Comparison of ENCODE assay signal across 28 cellular contexts in the genomic region with DNA sequence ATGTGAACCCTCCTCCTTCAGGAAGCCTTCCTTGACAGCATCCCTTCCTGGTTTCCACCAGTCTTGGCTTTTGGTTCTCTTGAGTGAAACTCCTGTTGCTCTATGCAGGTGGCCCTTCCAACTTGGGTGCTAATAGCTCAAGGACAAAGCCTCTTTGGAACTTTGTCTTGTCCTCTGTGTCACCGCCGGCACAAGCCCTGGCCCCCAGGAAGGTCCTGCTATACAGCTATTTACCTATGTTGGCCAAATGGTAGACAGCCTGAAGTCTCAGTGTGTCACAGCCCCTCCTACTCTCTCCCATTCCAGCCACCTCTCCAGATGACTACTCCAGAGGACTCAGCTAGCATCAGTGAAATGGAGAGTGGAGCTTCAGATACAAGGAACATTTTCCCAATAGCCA.
A peak's percentile ranks its signal among the peaks of the same experiment; 100 is the strongest.
DNase-seq lines count a peak whose midpoint lies in the region; ATAC-seq, FAIRE-seq and TF ChIP-seq lines count a peak whose summit lies in the region.
"Had no signal": no experiment of that assay in that cellular context is flagged by ENCODE, and none has a peak within 500 bp of the region (broad histone marks: within the 10 kb centered on the region; RNA-seq: fewer than 3 reads in every experiment).

No MANE protein-coding gene starts in this region.

- peaks cover 6% of the 10 kb centered on the region for H3K27me3 Mint-ChIP-seq in nephron progenitor cell (ENCODE audit: low read depth, poor library complexity)
- H3K27me3 Mint-ChIP-seq: CD4-positive, CD25-positive, alpha-beta regulatory T cell had no signal

- no peak overlapping the region for H3K23ac ChIP-seq in H1 (ENCODE audit: insufficient read length)

- peak overlapping the region; percentile 10 for H3K4me3 Mint-ChIP-seq in nephron progenitor cell
- H3K4me3 Mint-ChIP-seq: CD4-positive, alpha-beta memory T cell; CD4-positive, CD25-positive, alpha-beta regulatory T cell; CD8-positive, alpha-beta memory T cell had no signal

- TF ChIP-seq RAD21 in H1 (IDR thresholded peaks at IDR 0.05 in 1 of 2, conservative IDR thresholded peaks at IDR 0.05 in 1 of 2; ENCODE audit: low read depth in 2 of 2, low read length in 2 of 2), result no peak

- peaks cover 4% of the 10 kb centered on the region; the same call in 1 of the 2 replicates for H3K23me2 ChIP-seq in H1 (ENCODE audit: low read depth, low read length)

- H3K9me3 ChIP-seq in H1 (ENCODE audit: insufficient read depth in 2 of 2, low read depth in 1 of 2, low read length in 1 of 2) (no peaks in the 10 kb centered on the region), esophagus muscularis mucosa (peaks cover 0 to 8% (median 2%) of the 10 kb centered on the region in 4 donors), vagina (no peaks in the 10 kb centered on the region), HAP-1 (no peaks in the 10 kb centered on the region)
- H3K9me3 ChIP-seq: BE2C had no signal

- H2BK120ac ChIP-seq in H1 (replicated peaks; ENCODE audit: low read depth, low read length), result no peak overlapping the region

- no peak overlapping the region for H3K9ac ChIP-seq in H1 (replicated peaks in 1 of 4; ENCODE audit: extremely low read depth in 1 of 4, low read depth in 3 of 4, low read length in 3 of 4)
- H3K9ac ChIP-seq: BLaER1 had no signal

- H2AK5ac ChIP-seq in H1 (ENCODE audit: low read depth, low read length), result no peak overlapping the region

- no peaks in the 10 kb centered on the region for H3K9me3 Mint-ChIP-seq in nephron progenitor cell

- H3K4me1 ChIP-seq in H1 (replicated peaks in 1 of 4; ENCODE audit: control insufficient read depth in 3 of 4, insufficient read depth in 4 of 4, low read length in 3 of 4) (no peaks in the 10 kb centered on the region; a peak in 1 of 7 replicates), esophagus muscularis mucosa (no peaks in the 10 kb centered on the region), vagina (no peaks in the 10 kb centered on the region), HAP-1 (no peaks in the 10 kb centered on the region)
- H3K4me1 ChIP-seq: BE2C, BLaER1 had no signal

- intact Hi-C loops in esophagus muscularis mucosa (cut with DNase I), result no loop called here
- intact Hi-C loops in vagina (cut with DNase I), result no loop called here

- H3K56ac ChIP-seq in H1 (replicated peaks; ENCODE audit: insufficient read length, low read depth, low read length), result no peak overlapping the region

- no peaks in the 10 kb centered on the region for H3K79me1 ChIP-seq in H1 (ENCODE audit: low read depth, low read length)

- DNase-seq in H1 (ENCODE audit: low read depth in 1 of 2, low spot score in 2 of 2) (peak in 1 of 2 experiments; percentile 39), esophagus muscularis mucosa (ENCODE audit: extremely low spot score) (peak; percentile 88), nephron progenitor cell (no peak), vagina (ENCODE audit: extremely low spot score in 2 of 2) (peak; percentile 52 to 67), HAP-1 (ENCODE audit: low spot score in 2 of 2) (no peak)
- DNase-seq in activated T-cell treated with anti-CD3 and anti-CD28 coated beads, Interleukin-2, amount 50 U/mL, for 1 hour, result no peak
- DNase-seq: 8988T; ACHN; BE2C; C1 segment of cervical spinal cord; CD4-positive, alpha-beta memory T cell; CD4-positive, CD25-positive, alpha-beta regulatory T cell; CD8-positive, alpha-beta memory T cell; COR-L47; DMS 273 treated with DMSO at 0.1 percent for 48 hours; DMS153; DMS53; DMS79; DND-41; EL; GDM1 had no signal

- H2BK12ac ChIP-seq in H1 (ENCODE audit: low read depth, low read length), result no peak overlapping the region

- no peak for ATAC-seq in GM21717 (IDR thresholded peaks at IDR 0.05; ENCODE audit: unreplicated experiment)
- ATAC-seq: GM12878 had no signal

- H3K4me2 ChIP-seq in H1 (ENCODE audit: insufficient read depth in 1 of 2, low read depth in 2 of 2, low read length in 2 of 2), result no peak overlapping the region
- H3K4me2 ChIP-seq: BLaER1 had no signal

- no peak overlapping the region for H3K14ac ChIP-seq in H1 (ENCODE audit: insufficient read length)

- TF ChIP-seq CTCF in H1 (IDR thresholded peaks at IDR 0.05; ENCODE audit: control extremely low read depth in 1 of 3, insufficient read depth in 1 of 3, low read depth in 1 of 3, low read length in 3 of 3) (no peak), esophagus muscularis mucosa (IDR thresholded peaks at IDR 0.05) (no peak), nephron progenitor cell (IDR thresholded peaks at IDR 0.05) (no peak), vagina (IDR thresholded peaks at IDR 0.05) (no peak)

- in situ Hi-C loops in HAP-1 (cut with MboI; ENCODE audit: low sequenced_read_pairs), result no loop called here

- no peak overlapping the region for H4K5ac ChIP-seq in H1 (ENCODE audit: insufficient read length, low read depth, low read length)

- H2BK5ac ChIP-seq in H1 (ENCODE audit: low read depth, low read length), result no peak overlapping the region

- peaks cover 65% of the 10 kb centered on the region for H3K4me1 Mint-ChIP-seq in nephron progenitor cell
- H3K4me1 Mint-ChIP-seq: CD4-positive, alpha-beta memory T cell; CD4-positive, CD25-positive, alpha-beta regulatory T cell; CD8-positive, alpha-beta memory T cell had no signal

- no peak overlapping the region for H4K91ac ChIP-seq in H1 (replicated peaks; ENCODE audit: insufficient read length, low read length)

- no peak for TF ChIP-seq EP300 in H1 (IDR thresholded peaks at IDR 0.05; ENCODE audit: borderline replicate concordance in 1 of 2, low read depth in 2 of 2, low read length in 2 of 2)
- TF ChIP-seq EP300 in esophagus muscularis mucosa (IDR thresholded peaks at IDR 0.05), result no peak

- 0 out of 2 replicates have a peak overlapping the region, but pooled peaks have one; percentile 33 for H2BK15ac ChIP-seq in H1 (ENCODE audit: low read length)

- H3K27me3 ChIP-seq in H1 (replicated peaks in 1 of 4; ENCODE audit: control insufficient read depth in 3 of 4, extremely low read depth in 1 of 4, insufficient read depth in 3 of 4, low read length in 3 of 4) (no peaks in the 10 kb centered on the region), esophagus muscularis mucosa (peaks cover 0 to 15% (median 0%) of the 10 kb centered on the region in 4 donors), vagina (no peaks in the 10 kb centered on the region), HAP-1 (ENCODE audit: low read depth) (no peaks in the 10 kb centered on the region)
- H3K27me3 ChIP-seq: BE2C, BLaER1 had no signal

- CTCF ChIA-PET in H1 (lab: Charles Lee; ENCODE audit: partially characterized antibody), result interaction anchor here (0.6 to 2.3 kb wide), 8 partner anchors 16 to 302 kb away, joined by 3 to 10 read pairs (median 6); no protein-coding TSS in a partner anchor

- WGBS in H1 (ENCODE audit: extremely low coverage in 1 of 2, insufficient coverage in 1 of 2, insufficient read length in 1 of 2, insufficient replicate concordance in 2 of 2, low coverage in 1 of 2, low lambda C conversion rate in 2 of 2, missing lambda C conversion rate in 1 of 2), 2 experiments, result 94% methylated on average over 2 of the region's 2 CpGs; no CpG with 5 or more reads in 1 of the 2 experiments
- WGBS in esophagus muscularis mucosa, result 84% methylated on average over 2 of the region's 2 CpGs

- no peak overlapping the region for H4K8ac ChIP-seq in H1 (ENCODE audit: extremely low read depth, insufficient read depth, low read length)

- FAIRE-seq in H1 (lab: Jason Lieb, UNC), result no peak
- FAIRE-seq: A204.1, GM12878, GM12892, GM18507 had no signal

- no peak overlapping the region for H3K4me3 ChIP-seq in H1 (ENCODE audit: extremely low read depth in 1 of 4, insufficient read depth in 2 of 4, low read depth in 3 of 4, low read length in 4 of 4)
- no peak overlapping the region for H3K4me3 ChIP-seq in esophagus muscularis mucosa
- H3K4me3 ChIP-seq in vagina, result no peak overlapping the region
- H3K4me3 ChIP-seq in HAP-1, result no peak overlapping the region
- H3K4me3 ChIP-seq: BLaER1, GM12878 had no signal

- H3K27ac ChIP-seq in H1 (ENCODE audit: low read depth, low read length), result no peak overlapping the region
- no peak overlapping the region for H3K27ac ChIP-seq in esophagus muscularis mucosa (replicated peaks in 1 of 4)
- H3K27ac ChIP-seq in vagina, result no peak overlapping the region
- H3K27ac ChIP-seq: BLaER1 had no signal

- POLR2A ChIA-PET in H1 (lab: Charles Lee; ENCODE audit: partially characterized antibody), result no interaction called here

- H2AFZ ChIP-seq in H1 (ENCODE audit: low read length), result no peak overlapping the region

- TF ChIP-seq POLR2A in H1 (IDR thresholded peaks at IDR 0.05; ENCODE audit: control extremely low read depth in 1 of 2, low read depth in 2 of 2, low read length in 2 of 2) (no peak), esophagus muscularis mucosa (IDR thresholded peaks at IDR 0.05; ENCODE audit: low read depth) (no peak), vagina (IDR thresholded peaks at IDR 0.05) (no peak)

- no peak overlapping the region for H2BK20ac ChIP-seq in H1 (ENCODE audit: low read length)

- H3K36me3 ChIP-seq in H1 (ENCODE audit: control insufficient read depth in 2 of 4, insufficient read depth in 4 of 4, low read length in 3 of 4) (no peaks in the 10 kb centered on the region), esophagus muscularis mucosa (no peaks in the 10 kb centered on the region), vagina (no peaks in the 10 kb centered on the region), HAP-1 (replicated peaks) (no peaks in the 10 kb centered on the region)
- H3K36me3 ChIP-seq: BE2C, BLaER1 had no signal

- H3K36me3 Mint-ChIP-seq in nephron progenitor cell (ENCODE audit: low read depth), result no peaks in the 10 kb centered on the region
- H3K36me3 Mint-ChIP-seq: CD14-positive monocyte; CD4-positive, alpha-beta memory T cell; CD4-positive, CD25-positive, alpha-beta regulatory T cell; CD8-positive, alpha-beta memory T cell had no signal

- peak overlapping the region; percentile 96 for H3K27ac Mint-ChIP-seq in nephron progenitor cell
- H3K27ac Mint-ChIP-seq: CD4-positive, alpha-beta memory T cell; CD4-positive, CD25-positive, alpha-beta regulatory T cell had no signal

- no peaks in the 10 kb centered on the region for H4K20me1 ChIP-seq in H1 (replicated peaks in 1 of 2; ENCODE audit: control insufficient read depth in 1 of 2, insufficient read depth in 2 of 2, low read length in 2 of 2)
- H4K20me1 ChIP-seq: BLaER1 had no signal

- no peak overlapping the region for H3K18ac ChIP-seq in H1 (ENCODE audit: extremely low read depth, low read length)

- H3K4ac ChIP-seq in H1 (replicated peaks; ENCODE audit: insufficient read length, low read depth, low read length), result no peak overlapping the region

- H3K79me2 ChIP-seq in H1 (ENCODE audit: control insufficient read depth in 1 of 2, insufficient read depth in 2 of 2, low read length in 2 of 2), result no peaks in the 10 kb centered on the region

TF ChIP-seq in H1, 55 proteins besides CTCF, POLR2A, EP300 and RAD21 (continues in another document):
- TF ChIP-seq GTF2F1 (IDR thresholded peaks at IDR 0.05; ENCODE audit: borderline replicate concordance, low read depth, low read length) (no peak), CBX8 (IDR thresholded peaks at IDR 0.05; ENCODE audit: borderline replicate concordance, low read depth, low read length) (no peak), TCF12 (IDR thresholded peaks at IDR 0.05; ENCODE audit: low read depth, low read length) (no peak), EGR1 (IDR thresholded peaks at IDR 0.05; ENCODE audit: borderline replicate concordance, low read depth, low read length) (no peak), FOSL1 (IDR thresholded peaks at IDR 0.05; ENCODE audit: insufficient read depth, low read depth, low read length) (no peak)

Comparison
In these comparisons a context has a peak if more than half of its experiments do, and no peak if none do; other contexts are left out.
1. DNase-seq: peak in esophagus muscularis mucosa (single experiment) and vagina (2 of 2); none in nephron progenitor cell (single experiment), activated T-cell treated with anti-CD3 and anti-CD28 coated beads, Interleukin-2, amount 50 U/mL, for 1 hour (single experiment) and HAP-1 (0 of 2).